In genomic region chr12:90024261-90024660, GRCh38 we compare ENCODE assay signal across 20 cellular contexts.
A peak's percentile ranks its signal among the peaks of the same experiment; 100 is the strongest.
DNase-seq lines count a peak whose midpoint lies in the region; ATAC-seq, FAIRE-seq and TF ChIP-seq lines count a peak whose summit lies in the region.
"Had no signal": no experiment of that assay in that cellular context is flagged by ENCODE, and none has a peak within 500 bp of the region (broad histone marks: within the 10 kb centered on the region; RNA-seq: fewer than 3 reads in every experiment).

No MANE protein-coding gene starts in this region.

- 0 out of 5 replicates have a peak, but pooled peaks of 1 of the 2 experiments have one; percentile 17 for TF ChIP-seq EP300 in A549 (IDR thresholded peaks at IDR 0.05)

- no peak for TF ChIP-seq POLR2A in A549 (IDR thresholded peaks at IDR 0.05; ENCODE audit: low read length)

- WGBS in A549 (ENCODE audit: missing lambda C conversion rate) = 41% methylated on average over 6 of the region's 6 CpGs

- H3K4me3 ChIP-seq in A549 = no peak overlapping the region
- H3K4me3 ChIP-seq: esophagus muscularis mucosa had no signal

- POLR2A ChIA-PET in A549 (lab: Yijun Ruan, JAX) = no interaction called here

- H3K4me2 ChIP-seq in A549 = peak overlapping the region; percentile 32; the same call in 2 of the 3 replicates

- no peaks in the 10 kb centered on the region for H3K9me3 ChIP-seq in A549
- H3K9me3 ChIP-seq: esophagus muscularis mucosa had no signal

- H3K27ac ChIP-seq in A549 = peak overlapping the region in 1 of 2 experiments; percentile 2; a peak in 1 of 6 replicates
- H3K27ac ChIP-seq: esophagus muscularis mucosa had no signal

- H3K4me1 ChIP-seq in A549 = peaks cover 12% of the 10 kb centered on the region

- CTCF ChIA-PET in A549 (lab: Yijun Ruan, JAX) = no interaction called here

- DNase-seq in A549 (ENCODE audit: low read depth in 1 of 2, low spot score in 1 of 2) (peak; percentile 3 to 62), GM04503 (ENCODE audit: low read depth) (peak; percentile 69), iris pigment epithelial cell (ENCODE audit: low read depth) (peak; percentile 43), HK-2 (ENCODE audit: unreplicated experiment) (no peak), HuH-7 (ENCODE audit: low spot score) (no peak), NCI-H2196 (lab: John Stamatoyannopoulos, UW; ENCODE audit: unreplicated experiment) (no peak)
- DNase-seq: activated CD4-positive, alpha-beta memory T cell treated with anti-CD3 and anti-CD28 coated beads for 36 hours; activated T-cell treated with anti-CD3 and anti-CD28 coated beads, Interleukin-2, amount 50 U/mL, for 1 hour; hippocampal formation; midbrain; NCI-H1417 treated with DMSO at 0.1 percent for 48 hours; NCI-H2171 treated with DMSO at 0.1 percent for 48 hours; right cardiac atrium; RPMI8226; T-helper 1 cell had no signal

- peak in 1 of 2 experiments; percentile 83; a peak in 3 of 6 replicates for ATAC-seq in A549
- peak; percentile 61 for ATAC-seq in SK-N-SH treated with all-trans-retinoic acid at 6 μM for 48 hours
- no peak for ATAC-seq in GM19397 (IDR thresholded peaks at IDR 0.05; ENCODE audit: unreplicated experiment)
- ATAC-seq: right cardiac atrium had no signal

- no peak for TF ChIP-seq CTCF in A549 (IDR thresholded peaks at IDR 0.05)

- no peak for TF ChIP-seq RAD21 in A549 (conservative IDR thresholded peaks at IDR 0.05 in 1 of 2, IDR thresholded peaks at IDR 0.05 in 1 of 2)

- FAIRE-seq in A549 (lab: Jason Lieb, UNC) = no peak
- FAIRE-seq: GM12892, H54 had no signal

TF ChIP-seq in A549, 52 proteins besides CTCF, POLR2A, EP300 and RAD21:
- TF ChIP-seq ZSCAN20 (CRISPR knock-in tag; IDR thresholded peaks at IDR 0.05) = no peak
- no peak for TF ChIP-seq SMC3 (IDR thresholded peaks at IDR 0.05)
- TF ChIP-seq CEBPB (IDR thresholded peaks at IDR 0.05) = peak in 1 of 2 experiments; percentile 50; a peak in 1 of 4 replicates
- TF ChIP-seq PHF8 (IDR thresholded peaks at IDR 0.05; ENCODE audit: borderline replicate concordance, low read depth) = no peak
- no peak for TF ChIP-seq FOSL2 (IDR thresholded peaks at IDR 0.05)
- TF ChIP-seq FOSL2 (CRISPR knock-in tag; IDR thresholded peaks at IDR 0.05) = 0 out of 2 replicates have a peak, but pooled peaks have one; percentile 11
- no peak for TF ChIP-seq ATOH8 (CRISPR knock-in tag; IDR thresholded peaks at IDR 0.05; ENCODE audit: low read depth)
- no peak for TF ChIP-seq TFCP2L1 (CRISPR knock-in tag; IDR thresholded peaks at IDR 0.05)
- TF ChIP-seq BHLHE40 (IDR thresholded peaks at IDR 0.05; ENCODE audit: low read depth, low read length) = no peak

TF ChIP-seq in SK-N-SH treated with all-trans-retinoic acid at 6 μM for 48 hours, 23 proteins besides CTCF, POLR2A, EP300 and RAD21:
- peak; percentile 90 for TF ChIP-seq ISL1 (CRISPR knock-in tag; IDR thresholded peaks at IDR 0.05)
- TF ChIP-seq TCF4 (CRISPR knock-in tag; IDR thresholded peaks at IDR 0.05; ENCODE audit: borderline replicate concordance) = no peak
- TF ChIP-seq CREB5 (CRISPR knock-in tag; IDR thresholded peaks at IDR 0.05; ENCODE audit: low read depth) = 0 out of 2 replicates have a peak, but pooled peaks have one; percentile 11
- TF ChIP-seq CSDC2 (CRISPR knock-in tag; IDR thresholded peaks at IDR 0.05) = peak; percentile 16; the same call in 1 of the 2 replicates
TF ChIP-seq in SK-N-SH treated with all-trans-retinoic acid at 6 μM for 48 hours: peak in this region for 3.

Comparison
In these comparisons a context has a peak if more than half of its experiments do, and no peak if none do; other contexts are left out.
1. DNase-seq: peak in A549 (2 of 2), GM04503 (single experiment) and iris pigment epithelial cell (single experiment); none in HK-2 (single experiment), HuH-7 (single experiment) and NCI-H2196 (single experiment).